Comparison of ENCODE assay signal across 7 cellular contexts in the genomic region with DNA sequence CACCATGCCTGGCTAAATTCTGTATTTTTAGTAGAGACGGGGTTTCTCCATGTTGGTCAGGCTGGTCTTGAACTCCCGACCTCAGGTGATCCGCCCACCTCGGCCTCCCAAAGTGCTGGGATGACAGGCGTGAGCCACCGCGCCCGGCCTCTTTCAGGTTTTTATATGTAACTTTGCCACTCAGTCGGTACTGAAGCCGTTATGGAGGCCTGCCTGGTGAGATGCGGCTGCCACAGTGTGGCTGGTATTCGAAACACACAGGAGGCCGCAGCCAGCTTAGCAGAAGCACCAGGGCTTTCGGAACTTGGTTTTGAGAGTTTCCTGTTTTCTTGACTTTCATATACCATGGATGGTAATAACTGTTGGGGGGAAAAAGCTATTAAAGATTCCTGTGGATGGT. TPM values are rescaled to one million over a fixed set of nuclear protein-coding genes. Genes with fewer than 3 reads are reported as not detected.
DNase-seq lines count a peak whose midpoint lies in the region; ATAC-seq and TF ChIP-seq lines count a peak whose summit lies in the region.
"Not testable (repeated sequence)": the region's sequence is repeated elsewhere in the genome, so short reads cannot be mapped to it uniquely, and the experiment has no call there.

No MANE protein-coding gene starts in this region.

- intact Hi-C loops in Panc1 (cut with micrococcal nuclease; ENCODE audit: unreplicated experiment); sciatic nerve (cut with DNase I): not testable (repeated sequence)
- intact Hi-C loops in right cardiac atrium (cut with DNase I) = loop anchor here in 1 of 4 donors (10.0 kb wide), 1 partner anchor 60 kb away; a partner anchor contains a TSS

- CTCF ChIA-PET in Panc1 (lab: Charles Lee) = not testable (repeated sequence)

- POLR2A ChIA-PET in Panc1 (lab: Charles Lee) = not testable (repeated sequence)

- not testable (repeated sequence) for BruUV-seq in Panc1 (replicated peaks; lab: Mats Ljungman, UMichigan)

- H3K27me3 ChIP-seq in Panc1 (ENCODE audit: control insufficient read depth, insufficient read depth, low read length); right cardiac atrium (ENCODE audit: control insufficient read depth, insufficient read depth): not testable (repeated sequence)

- in situ Hi-C loops in Panc1 (cut with HindIII; ENCODE audit: low pct_unique_long_range_greater_than_20kb, low sequenced_read_pairs) = not testable (repeated sequence)

- not testable (repeated sequence) for H3K36me3 ChIP-seq in Panc1 (ENCODE audit: control insufficient read depth, insufficient read depth, low read length)

- H3K9me3 ChIP-seq in Panc1 (ENCODE audit: control insufficient read depth, insufficient read depth, low read depth, low read length); right cardiac atrium (ENCODE audit: control insufficient read depth, low read length): not testable (repeated sequence)

- WGBS in right cardiac atrium = 86% methylated on average over 14 of the region's 14 CpGs

- TF ChIP-seq CTCF in Panc1 (IDR thresholded peaks at IDR 0.05) = 0 out of 2 replicates have a peak, but pooled peaks have one; percentile 20

- ATAC-seq in Panc1 = peak; percentile 50; the same call in 1 of the 2 replicates
- not testable (repeated sequence) for ATAC-seq in right cardiac atrium, sciatic nerve

- H3K4me1 ChIP-seq in Panc1 (ENCODE audit: control insufficient read depth, insufficient read depth, low read length); right cardiac atrium (ENCODE audit: control insufficient read depth, insufficient read depth, low read length): not testable (repeated sequence)

- H3K27ac ChIP-seq in Panc1 (ENCODE audit: low read length); right cardiac atrium (ENCODE audit: low read length): not testable (repeated sequence)

- H3K4me3 ChIP-seq in Panc1 (ENCODE audit: low read depth in 2 of 2, low read length in 2 of 2); right cardiac atrium (ENCODE audit: low read length): not testable (repeated sequence)

- DNase-seq in Daoy (ENCODE audit: low read depth) = peak; percentile 55
- DNase-seq in Panc1 (ENCODE audit: low read depth, low spot score) = not testable (repeated sequence)
- peak; percentile 19 for DNase-seq in activated naive CD4-positive, alpha-beta T cell treated with Interleukin-2 at 50 U/mL for 16 hours
- peak; percentile 19 for DNase-seq in fibroblast of gingiva (ENCODE audit: low read depth)
- peak in 2 of 3 donors; percentile 37 to 48 for DNase-seq in right cardiac atrium
- DNase-seq in mesenteric fat pad (ENCODE audit: low spot score) = peak; percentile 41
- peak; percentile 46 for DNase-seq in sciatic nerve (ENCODE audit: low spot score)

RNA-seq across cellular contexts. Expression of a gene that starts 6.1 kb away (rescaled TPM):
- 26.0 and 35.3 TPM in 2 replicates for total RNA-seq in Daoy (2014; rRNA removed; shearing (Covaris generic))
- total RNA-seq in Panc1 (2021; ENCODE audit: unreplicated experiment) (37.4 TPM), right cardiac atrium (10 to 100 TPM; 48.4 to 57.6 (median 54.8) TPM), mesenteric fat pad (48.1 TPM), sciatic nerve (43.1 TPM)
- 50.3 TPM for polyA plus RNA-seq in Panc1 (2012; ENCODE audit: insufficient read length)
- 59.0 TPM for polyA plus RNA-seq in right cardiac atrium

RNA-seq across cellular contexts. Expression of a gene that starts 43.5 kb away (rescaled TPM):
- total RNA-seq in Daoy (2014; rRNA removed; shearing (Covaris generic)) = 3.9 and 6.6 TPM in 2 replicates
- total RNA-seq in Panc1 (2021; ENCODE audit: unreplicated experiment) = 54.9 TPM
- 95.5 TPM for polyA plus RNA-seq in Panc1 (2012; ENCODE audit: insufficient read length)
- 1 to 10 TPM; 2.1 to 9.0 (median 4.7) TPM for total RNA-seq in right cardiac atrium
- polyA plus RNA-seq in right cardiac atrium = 3.6 TPM
- total RNA-seq in mesenteric fat pad = 18.1 TPM
- 11.0 TPM for total RNA-seq in sciatic nerve
